ENCODE assay signal across 8 cellular contexts in genomic region chr19:52942371-52943133, GRCh38. TPM values are rescaled to one million over a fixed set of nuclear protein-coding genes. Genes with fewer than 3 reads are reported as not detected.
DNase-seq lines count a peak whose midpoint lies in the region; ATAC-seq, FAIRE-seq and TF ChIP-seq lines count a peak whose summit lies in the region.

No MANE protein-coding gene starts in this region.

- ATAC-seq in HG03442 (IDR thresholded peaks at IDR 0.05; ENCODE audit: unreplicated experiment) = peak; percentile 98

- peak overlapping the region; percentile 97 for H3K4me3 ChIP-seq in epithelial cell of esophagus (ENCODE audit: low read length)

- DNase-seq in C1 segment of cervical spinal cord (lab: John Stamatoyannopoulos, UW) (peak in 13 of 14 donors; percentile 37 to 84 (median 75)), GM19239 (ENCODE audit: insufficient read length, low spot score) (peak; percentile 80), NOMO-1 treated with DMSO at 0.1 percent for 48 hours (lab: John Stamatoyannopoulos, UW; ENCODE audit: unreplicated experiment) (peak; percentile 79), activated T-cell treated with anti-CD3 and anti-CD28 coated beads for 1 hour (ENCODE audit: low read depth) (peak; percentile 89), epithelial cell of esophagus (ENCODE audit: low read depth) (peak; percentile 86), mucosa of gallbladder (ENCODE audit: low spot score) (peak; percentile 95)
- peak; percentile 92 for DNase-seq in stimulated activated CD8-positive, alpha-beta memory T cell treated with anti-CD3 and anti-CD28 coated beads, Interleukin-4, amount 100 ng/mL, for 24 hours (ENCODE audit: low read depth)

- TF ChIP-seq CTCF in epithelial cell of esophagus (IDR thresholded peaks at IDR 0.05; ENCODE audit: insufficient read depth, low read depth, low read length, missing control alignments) = no peak

- peak; percentile 91 for FAIRE-seq in GM19239 (lab: Jason Lieb, UNC)

RNA-seq across cellular contexts. Expression of gene ZNF888, which starts 19.3 kb away (rescaled TPM):
- 39.0 TPM for total RNA-seq in mucosa of gallbladder

RNA-seq across cellular contexts. Expression of gene ZNF816, which starts 20.1 kb away (rescaled TPM):
- total RNA-seq in mucosa of gallbladder = 26.8 TPM

RNA-seq across cellular contexts. Expression of gene ZNF320, which starts 45.1 kb away (rescaled TPM):
- 39.9 TPM for total RNA-seq in mucosa of gallbladder

Comparison
In these comparisons a context has a peak if more than half of its experiments do, and no peak if none do; other contexts are left out.
1. Peak in every context shown above with its lines: DNase-seq, ATAC-seq and H3K4me3 ChIP-seq.